ENCODE assay signal across 1 cellular context in genomic region chr9:135960328-135961276, GRCh38.
A peak's percentile ranks its signal among the peaks of the same experiment; 100 is the strongest.
TF ChIP-seq lines count a peak whose summit lies in the region.

No MANE protein-coding gene starts in this region.

TF ChIP-seq in K562, 482 proteins besides CTCF, POLR2A, EP300 and RAD21 (continued from another document):
- TF ChIP-seq TCF7 (IDR thresholded peaks at IDR 0.05; ENCODE audit: borderline replicate concordance): no peak
- no peak for TF ChIP-seq RHOXF2B (CRISPR knock-in tag; conservative IDR thresholded peaks at IDR 0.05)
- peak; percentile 60 for TF ChIP-seq POLR2B (IDR thresholded peaks at IDR 0.05; ENCODE audit: low read depth, partially characterized antibody)
- TF ChIP-seq HDAC1 (IDR thresholded peaks at IDR 0.05): 0 out of 4 replicates have a peak, but pooled peaks of 1 of the 2 experiments have one; percentile 48
- TF ChIP-seq PREB (CRISPR knock-in tag; IDR thresholded peaks at IDR 0.05): no peak
- no peak for TF ChIP-seq SNRNP70 (optimal IDR thresholded peaks at IDR 0.05; ENCODE audit: low read depth, low read length)
- TF ChIP-seq ZNF449 (CRISPR knock-in tag; IDR thresholded peaks at IDR 0.05): no peak
- no peak for TF ChIP-seq BRF1 (IDR thresholded peaks at IDR 0.05; ENCODE audit: borderline replicate concordance, extremely low read depth, insufficient read length)
- peak; percentile 66; the same call in 1 of the 2 replicates for TF ChIP-seq PHF8 (IDR thresholded peaks at IDR 0.05; ENCODE audit: borderline replicate concordance, low read length)
- peak; percentile 41; the same call in 1 of the 2 replicates for TF ChIP-seq BCOR (IDR thresholded peaks at IDR 0.05)
- TF ChIP-seq FOXP4 (CRISPR knock-in tag; IDR thresholded peaks at IDR 0.05; ENCODE audit: borderline replicate concordance): 0 out of 2 replicates have a peak, but pooled peaks have one; percentile 13
- TF ChIP-seq THAP12 (CRISPR knock-in tag; IDR thresholded peaks at IDR 0.05): 0 out of 2 replicates have a peak, but pooled peaks have one; percentile 33
- TF ChIP-seq MAX (CRISPR knock-in tag; IDR thresholded peaks at IDR 0.05): 0 out of 2 replicates have a peak, but pooled peaks have one; percentile 26
- peak; percentile 58 for TF ChIP-seq SUPT5H (IDR thresholded peaks at IDR 0.05)
- TF ChIP-seq ZFX (CRISPR knock-in tag; IDR thresholded peaks at IDR 0.05): peak; percentile 68
- no peak for TF ChIP-seq FOS (IDR thresholded peaks at IDR 0.05; ENCODE audit: extremely low read depth, insufficient read length)
- 0 out of 2 replicates have a peak, but pooled peaks have one; percentile 71 for TF ChIP-seq NR1H2 (CRISPR knock-in tag; IDR thresholded peaks at IDR 0.05)
- TF ChIP-seq ETS2 (tag; IDR thresholded peaks at IDR 0.05; ENCODE audit: borderline replicate concordance, poor library complexity, severe bottlenecking): no peak
- TF ChIP-seq ARID4B (CRISPR knock-in tag; IDR thresholded peaks at IDR 0.05): peak; percentile 86
- peak; percentile 56 for TF ChIP-seq KDM5B (IDR thresholded peaks at IDR 0.05; ENCODE audit: insufficient replicate concordance, low read depth, low read length)
- no peak for TF ChIP-seq SMAD3 (CRISPR knock-in tag; conservative IDR thresholded peaks at IDR 0.05)
- TF ChIP-seq CHAMP1 (IDR thresholded peaks at IDR 0.05): no peak
- TF ChIP-seq CLOCK (CRISPR knock-in tag; IDR thresholded peaks at IDR 0.05; ENCODE audit: borderline replicate concordance): no peak
- TF ChIP-seq HINFP (tag; conservative IDR thresholded peaks at IDR 0.05; ENCODE audit: low read depth): no peak
- 0 out of 2 replicates have a peak, but pooled peaks have one; percentile 18 for TF ChIP-seq ZNF12 (CRISPR knock-in tag; IDR thresholded peaks at IDR 0.05)
- TF ChIP-seq ZBTB7A (IDR thresholded peaks at IDR 0.05; ENCODE audit: borderline replicate concordance, control insufficient read depth, low read depth, low read length): peak; percentile 91; the same call in 1 of the 2 replicates
- no peak for TF ChIP-seq XRCC3 (IDR thresholded peaks at IDR 0.05)
- peak in 1 of 3 experiments; percentile 22 for TF ChIP-seq YY1 (IDR thresholded peaks at IDR 0.05; ENCODE audit: borderline replicate concordance in 1 of 3, control insufficient read depth in 1 of 3, extremely low read depth in 1 of 3, insufficient read depth in 3 of 3, insufficient read length in 1 of 3, insufficient replicate concordance in 2 of 3, low read depth in 1 of 3, low read length in 2 of 3)
- no peak for TF ChIP-seq RCOR1 (IDR thresholded peaks at IDR 0.05; ENCODE audit: borderline replicate concordance in 1 of 2, low read depth in 2 of 2, low read length in 2 of 2)
- TF ChIP-seq FOXA3 (CRISPR knock-in tag; conservative IDR thresholded peaks at IDR 0.05 in 1 of 2, IDR thresholded peaks at IDR 0.05 in 1 of 2): peak in 1 of 2 experiments; percentile 63; a peak in 2 of 4 replicates
- no peak for TF ChIP-seq PHTF2 (CRISPR knock-in tag; IDR thresholded peaks at IDR 0.05)
- peak; percentile 30; the same call in 1 of the 2 replicates for TF ChIP-seq FOXP1 (CRISPR knock-in tag; IDR thresholded peaks at IDR 0.05)
- peak in 1 of 2 experiments; percentile 53; a peak in 2 of 4 replicates for TF ChIP-seq MAZ (CRISPR knock-in tag; conservative IDR thresholded peaks at IDR 0.05 in 1 of 2, IDR thresholded peaks at IDR 0.05 in 1 of 2)
- no peak for TF ChIP-seq NFRKB (IDR thresholded peaks at IDR 0.05; ENCODE audit: low read depth)
